In genomic region chr4:7121174-7121573, GRCh38 we compare ENCODE assay signal across 15 cellular contexts.
"Had no signal": no experiment of that assay in that cellular context is flagged by ENCODE, and none has a peak within 500 bp of the region (broad histone marks: within the 10 kb centered on the region; RNA-seq: fewer than 3 reads in every experiment).

No MANE protein-coding gene starts in this region.

- H3K36me3 Mint-ChIP-seq: activated naive CD4-positive, alpha-beta T cell treated with anti-CD3 and anti-CD28 coated beads, Interleukin-2, amount 50 U/mL, for 24 hours had no signal

- DNase-seq: activated effector memory CD4-positive, alpha-beta T cell treated with anti-CD3 and anti-CD28 coated beads, Interleukin-2, amount 50 U/mL, for 16 hours; activated T-cell treated with anti-CD3 and anti-CD28 coated beads, Interleukin-2, amount 50 U/mL, for 72 hours; effector CD8-positive, alpha-beta T cell; gastrocnemius medialis; kidney glomerular epithelial cell; spleen; stimulated activated naive B cell treated with anti-CD40 and anti-IgM and Interleukin-4, amounts not matched to agents 10 μg/mL and 1 μg/mL and 100 μg/mL, for 72 hours; T-helper 1 cell; T-helper 9 cell had no signal

- H3K9me3 ChIP-seq: gastrocnemius medialis, psoas muscle, vagina had no signal

- H3K4me3 ChIP-seq: gastrocnemius medialis, psoas muscle, spleen, vagina had no signal

- H3K4me1 ChIP-seq: spleen had no signal

- H3K27ac ChIP-seq: gastrocnemius medialis, psoas muscle, vagina had no signal

- H3K36me3 ChIP-seq: gastrocnemius medialis, spleen, vagina had no signal

- H3K27ac Mint-ChIP-seq: activated naive CD4-positive, alpha-beta T cell treated with anti-CD3 and anti-CD28 coated beads, Interleukin-2, amount 50 U/mL, for 24 hours; activated T-cell treated with anti-CD3 and anti-CD28 coated beads, Interleukin-2, amount 50 U/mL, for 72 hours; dendritic cell treated with granulocyte-macrophage colony-stimulating factor and Interleukin-4, amounts not matched to agents 40 ng/mL and 50 ng/mL, for 4 days; stimulated activated naive B cell treated with anti-CD40 and anti-IgM and Interleukin-4, amounts not matched to agents 10 μg/mL and 1 μg/mL and 100 μg/mL, for 72 hours had no signal

- H3K4me1 Mint-ChIP-seq: activated naive CD4-positive, alpha-beta T cell treated with anti-CD3 and anti-CD28 coated beads, Interleukin-2, amount 50 U/mL, for 24 hours; stimulated activated naive B cell treated with anti-CD40 and anti-IgM and Interleukin-4, amounts not matched to agents 10 μg/mL and 1 μg/mL and 100 μg/mL, for 72 hours had no signal

- ATAC-seq: activated CD4-positive, CD25-positive, alpha-beta regulatory T cell treated with anti-CD3 and anti-CD28 coated beads, Interleukin-2, amount 50 U/mL, for 24 hours; activated T-cell treated with anti-CD3 and anti-CD28 coated beads, Interleukin-2, amount 50 U/mL, for 72 hours; esophagus mucosa; gastrocnemius medialis; psoas muscle; stimulated activated naive B cell treated with anti-CD40 and anti-IgM and Interleukin-4, amounts not matched to agents 10 μg/mL and 1 μg/mL and 100 μg/mL, for 72 hours had no signal

- H3K27me3 ChIP-seq: gastrocnemius medialis, vagina had no signal

- H3K4me3 Mint-ChIP-seq: activated naive CD4-positive, alpha-beta T cell treated with anti-CD3 and anti-CD28 coated beads, Interleukin-2, amount 50 U/mL, for 24 hours; activated T-cell treated with anti-CD3 and anti-CD28 coated beads, Interleukin-2, amount 50 U/mL, for 72 hours; dendritic cell treated with granulocyte-macrophage colony-stimulating factor and Interleukin-4, amounts not matched to agents 40 ng/mL and 50 ng/mL, for 4 days; stimulated activated naive B cell treated with anti-CD40 and anti-IgM and Interleukin-4, amounts not matched to agents 10 μg/mL and 1 μg/mL and 100 μg/mL, for 72 hours had no signal
